ENCODE assay signal across 8 cellular contexts in the genomic region with DNA sequence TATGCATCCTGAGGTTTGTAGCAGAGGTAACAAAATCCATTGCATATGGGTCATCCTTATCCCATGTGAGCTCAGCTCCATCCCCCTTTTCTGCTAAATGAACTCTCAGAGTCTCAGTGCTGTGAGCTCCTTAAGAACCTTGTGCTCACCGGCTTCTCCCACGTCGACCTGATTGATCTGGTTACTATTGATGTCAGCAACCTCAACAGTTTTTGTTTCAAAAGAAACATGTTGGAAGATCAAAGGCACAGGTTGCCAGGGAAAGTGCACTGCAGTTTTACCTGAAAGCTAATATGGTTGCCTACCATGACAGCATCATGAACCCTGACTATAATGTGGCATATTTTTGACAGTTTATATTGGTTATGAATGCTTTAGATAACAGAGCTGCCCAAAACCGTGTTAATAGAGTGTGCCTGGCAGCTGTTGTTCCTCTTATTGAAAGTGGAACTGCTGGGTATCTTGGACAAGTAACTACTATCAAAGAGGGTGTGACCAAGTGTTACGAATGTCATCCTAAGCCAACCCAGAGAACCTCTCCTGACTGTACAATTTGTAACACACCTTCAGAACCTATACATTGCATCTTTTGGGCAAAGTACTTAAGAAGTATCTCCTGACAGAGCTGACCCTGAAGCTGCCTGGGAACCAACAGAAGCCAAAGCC.
A peak's percentile ranks its signal among the peaks of the same experiment; 100 is the strongest.
DNase-seq lines count a peak whose midpoint lies in the region; ATAC-seq and TF ChIP-seq lines count a peak whose summit lies in the region.

No MANE protein-coding gene starts in this region.

- H2AFZ ChIP-seq in osteoblast (ENCODE audit: low read length) = no peak overlapping the region

- H3K27ac Mint-ChIP-seq in CD4-positive, CD25-positive, alpha-beta regulatory T cell = peak overlapping the region in 2 of 3 donors; percentile 96

- in situ Hi-C loops in HAP-1 (cut with MboI; ENCODE audit: low sequenced_read_pairs) = no loop called here

- intact Hi-C loops in dorsolateral prefrontal cortex (cut with DNase I) = no loop called here
- intact Hi-C loops in heart left ventricle (cut with DNase I) = loop anchor here in 1 of 10 donors (5.0 kb wide), 1 partner anchor 49 kb away; no protein-coding TSS in a partner anchor

- no peak for TF ChIP-seq POLR2A in heart left ventricle (IDR thresholded peaks at IDR 0.05)

- peaks cover 0 to 4% of the 10 kb centered on the region in 2 experiments for H3K9me3 ChIP-seq in CD4-positive, CD25-positive, alpha-beta regulatory T cell (ENCODE audit: control insufficient read depth in 2 of 2, low read length in 2 of 2)
- 0 out of 2 replicates have a peak, but pooled peaks cover 2% of the 10 kb centered on the region for H3K9me3 ChIP-seq in HAP-1
- H3K9me3 ChIP-seq in heart left ventricle = peaks cover 0 to 21% (median 6%) of the 10 kb centered on the region in 12 donors
- H3K9me3 ChIP-seq in osteoblast (ENCODE audit: low read depth, low read length) = no peaks in the 10 kb centered on the region

- H3K36me3 Mint-ChIP-seq in CD4-positive, CD25-positive, alpha-beta regulatory T cell = peaks cover 16% of the 10 kb centered on the region

- H3K79me2 ChIP-seq in osteoblast (ENCODE audit: insufficient read depth, low read length) = no peaks in the 10 kb centered on the region

- no peaks in the 10 kb centered on the region for H3K36me3 ChIP-seq in CD4-positive, CD25-positive, alpha-beta regulatory T cell (ENCODE audit: control insufficient read depth, insufficient read depth, low read length)
- no peaks in the 10 kb centered on the region for H3K36me3 ChIP-seq in HAP-1 (replicated peaks)
- no peaks in the 10 kb centered on the region for H3K36me3 ChIP-seq in heart left ventricle
- H3K36me3 ChIP-seq in osteoblast (ENCODE audit: insufficient read depth, low read length) = no peaks in the 10 kb centered on the region

- peaks cover 0 to 18% (median 4%) of the 10 kb centered on the region in 7 donors for H3K9me3 Mint-ChIP-seq in CD4-positive, CD25-positive, alpha-beta regulatory T cell

- H4K20me1 ChIP-seq in osteoblast (ENCODE audit: insufficient read depth, low read length) = peaks cover 3% of the 10 kb centered on the region

- no peaks in the 10 kb centered on the region for H3K27me3 Mint-ChIP-seq in CD4-positive, CD25-positive, alpha-beta regulatory T cell

- H3K4me3 ChIP-seq in CD4-positive, CD25-positive, alpha-beta regulatory T cell (ENCODE audit: low read depth, low read length) = no peak overlapping the region
- H3K4me3 ChIP-seq in dorsolateral prefrontal cortex (no peak overlapping the region), HAP-1 (no peak overlapping the region), heart left ventricle (no peak overlapping the region), osteoblast (ENCODE audit: insufficient read depth, low read length) (no peak overlapping the region)

- ATAC-seq in CD4-positive, CD25-positive, alpha-beta regulatory T cell (ENCODE audit: low read depth in 2 of 2) = peak; percentile 30 to 48
- ATAC-seq in HG02571 (IDR thresholded peaks at IDR 0.05; ENCODE audit: unreplicated experiment) = peak; percentile 60
- no peak for ATAC-seq in heart left ventricle

- WGBS in heart left ventricle, 4 donors = 63 to 71% (median 68%) methylated on average over 5 of the region's 5 CpGs

- TF ChIP-seq CTCF in dorsolateral prefrontal cortex (IDR thresholded peaks at IDR 0.05 in 54 of 56, conservative IDR thresholded peaks at IDR 0.05 in 2 of 56; ENCODE audit: low read depth in 1 of 56, partially characterized antibody in 56 of 56) (no peak), heart left ventricle (IDR thresholded peaks at IDR 0.05) (no peak), osteoblast (IDR thresholded peaks at IDR 0.05; ENCODE audit: extremely low read depth, low read depth, low read length) (no peak)

- H3K4me2 ChIP-seq in osteoblast (ENCODE audit: insufficient read depth, low read length) = no peak overlapping the region

- H3K4me1 ChIP-seq in CD4-positive, CD25-positive, alpha-beta regulatory T cell (ENCODE audit: control insufficient read depth, insufficient read depth, low read length, poor library complexity, severe bottlenecking) = peaks cover 10% of the 10 kb centered on the region
- H3K4me1 ChIP-seq in HAP-1 = no peaks in the 10 kb centered on the region
- peaks cover 0 to 4% (median 0%) of the 10 kb centered on the region in 12 donors for H3K4me1 ChIP-seq in heart left ventricle
- peaks cover 2% of the 10 kb centered on the region for H3K4me1 ChIP-seq in osteoblast (ENCODE audit: insufficient read depth, low read length)

- H3K27me3 ChIP-seq in CD4-positive, CD25-positive, alpha-beta regulatory T cell (ENCODE audit: control insufficient read depth, insufficient read depth, low read length) = no peaks in the 10 kb centered on the region
- H3K27me3 ChIP-seq in dorsolateral prefrontal cortex (no peaks in the 10 kb centered on the region), HAP-1 (ENCODE audit: low read depth) (no peaks in the 10 kb centered on the region), heart left ventricle (no peaks in the 10 kb centered on the region), osteoblast (ENCODE audit: insufficient read depth, low read length) (no peaks in the 10 kb centered on the region)

- peak overlapping the region in 3 of 4 donors; percentile 3 to 65 (median 49) for H3K4me3 Mint-ChIP-seq in CD4-positive, CD25-positive, alpha-beta regulatory T cell

- DNase-seq in CD4-positive, CD25-positive, alpha-beta regulatory T cell = peak; percentile 24 to 68 (median 56)
- DNase-seq in T-helper 22 cell (ENCODE audit: low read depth) = peak; percentile 27
- DNase-seq in effector CD8-positive, alpha-beta T cell (lab: John Stamatoyannopoulos, UW) = peak; percentile 22
- DNase-seq in dorsolateral prefrontal cortex = no peak
- DNase-seq in HAP-1 (ENCODE audit: low spot score in 2 of 2) = no peak
- DNase-seq in heart left ventricle = no peak
- no peak for DNase-seq in osteoblast (ENCODE audit: insufficient read length, low spot score, missing footprints)

- H3K4me1 Mint-ChIP-seq in CD4-positive, CD25-positive, alpha-beta regulatory T cell = peaks cover 21 to 45% (median 32%) of the 10 kb centered on the region in 4 donors

- H3K27ac ChIP-seq in CD4-positive, CD25-positive, alpha-beta regulatory T cell (ENCODE audit: insufficient read depth, low read length, poor library complexity, severe bottlenecking) = peak overlapping the region; percentile 19
- H3K27ac ChIP-seq in dorsolateral prefrontal cortex (no peak overlapping the region), heart left ventricle (no peak overlapping the region), osteoblast (ENCODE audit: low read depth, low read length) (no peak overlapping the region)

Comparison
In these comparisons a context has a peak if more than half of its experiments do, and no peak if none do; other contexts are left out.
1. ATAC-seq: peak in CD4-positive, CD25-positive, alpha-beta regulatory T cell (2 of 2) and HG02571 (single experiment); none in heart left ventricle (0 of 4).
2. DNase-seq: peak in CD4-positive, CD25-positive, alpha-beta regulatory T cell (3 of 3), T-helper 22 cell (single experiment) and effector CD8-positive, alpha-beta T cell (single experiment); none in dorsolateral prefrontal cortex (0 of 10), HAP-1 (0 of 2), heart left ventricle (0 of 5) and osteoblast (single experiment).